In the genomic region with DNA sequence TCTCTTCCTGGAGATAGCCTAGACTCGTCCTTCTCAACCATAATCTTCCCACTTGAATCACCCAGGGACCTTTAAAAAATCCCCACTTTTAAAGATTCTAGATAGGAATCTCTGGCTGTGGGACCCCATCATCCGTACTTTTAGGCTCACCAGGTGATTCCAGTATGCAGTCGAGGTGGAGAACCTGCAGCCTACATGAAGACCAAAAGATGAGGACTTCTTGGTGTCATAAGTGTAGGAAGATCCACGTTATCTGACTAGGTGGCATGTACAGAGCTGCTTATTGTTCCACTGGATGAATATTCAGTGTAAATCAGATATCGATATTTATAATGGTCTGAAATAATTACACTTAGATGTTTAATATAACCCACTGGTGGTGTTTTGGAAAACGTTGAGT, we compare ENCODE assay signal across 10 cellular contexts. TPM values are rescaled to one million over a fixed set of nuclear protein-coding genes. Genes with fewer than 3 reads are reported as not detected.
DNase-seq lines count a peak whose midpoint lies in the region; ATAC-seq, FAIRE-seq and TF ChIP-seq lines count a peak whose summit lies in the region.
"Had no signal": no experiment of that assay in that cellular context is flagged by ENCODE, and none has a peak within 500 bp of the region (broad histone marks: within the 10 kb centered on the region; RNA-seq: fewer than 3 reads in every experiment).

No MANE protein-coding gene starts in this region.

- BruUV-seq in HepG2 (replicated peaks; lab: Mats Ljungman, UMichigan): no TSS peak

- no peak overlapping the region for H3K4me2 ChIP-seq in HepG2 (ENCODE audit: low read depth, low read length)

- no peaks in the 10 kb centered on the region for H3K36me3 ChIP-seq in liver (ENCODE audit: control insufficient read depth in 4 of 4, insufficient read depth in 3 of 4, low read depth in 1 of 4, low read length in 3 of 4)
- no peaks in the 10 kb centered on the region for H3K36me3 ChIP-seq in HepG2 (replicated peaks in 1 of 2; ENCODE audit: control insufficient read depth in 1 of 2, insufficient read depth in 2 of 2, low read length in 2 of 2)
- no peaks in the 10 kb centered on the region for H3K36me3 ChIP-seq in mucosa of descending colon (ENCODE audit: low read depth)
- no peaks in the 10 kb centered on the region for H3K36me3 ChIP-seq in SJCRH30
- H3K36me3 ChIP-seq: BE2C had no signal

- H3K4me3 Mint-ChIP-seq in activated naive CD8-positive, alpha-beta T cell treated with anti-CD3 and anti-CD28 coated beads, Interleukin-2, amount 50 U/mL, for 24 hours: peak overlapping the region; percentile 97
- peak overlapping the region in 9 of 10 donors; percentile 96 to 100 (median 98) for H3K4me3 Mint-ChIP-seq in naive thymus-derived CD8-positive, alpha-beta T cell

- CTCF ChIA-PET in HepG2 (lab: Yijun Ruan, JAX; ENCODE audit: low intra/inter-chr PET ratio, low total read pairs): no interaction called here

- peak overlapping the region in 1 of 2 donors; percentile 68 for H3K9ac ChIP-seq in liver (ENCODE audit: low read depth in 1 of 2, low read length in 2 of 2)
- no peak overlapping the region for H3K9ac ChIP-seq in HepG2 (ENCODE audit: insufficient read depth, low read depth, low read length)

- no peak for TF ChIP-seq EP300 in HepG2 (IDR thresholded peaks at IDR 0.05; ENCODE audit: low read depth in 2 of 2, low read length in 2 of 2)
- TF ChIP-seq EP300 in HepG2 (CRISPR knock-in tag; IDR thresholded peaks at IDR 0.05; ENCODE audit: borderline replicate concordance): no peak

- TF ChIP-seq POLR2A in HepG2 (IDR thresholded peaks at IDR 0.05; ENCODE audit: insufficient read depth in 1 of 2, low read depth in 2 of 2, low read length in 2 of 2): no peak

- H3K4me3 ChIP-seq in liver (ENCODE audit: low read depth in 1 of 3, low read length in 3 of 3) (peak overlapping the region in 1 of 3 donors; percentile 16), HepG2 (replicated peaks in 1 of 3; ENCODE audit: insufficient read depth in 1 of 3, low read depth in 2 of 3, low read length in 3 of 3) (no peak overlapping the region), mucosa of descending colon (no peak overlapping the region), SJCRH30 (no peak overlapping the region)

- H3K27me3 Mint-ChIP-seq in activated naive CD8-positive, alpha-beta T cell treated with anti-CD3 and anti-CD28 coated beads, Interleukin-2, amount 50 U/mL, for 24 hours: no peaks in the 10 kb centered on the region
- H3K27me3 Mint-ChIP-seq in naive thymus-derived CD8-positive, alpha-beta T cell: no peaks in the 10 kb centered on the region

- H3K4me1 ChIP-seq in liver (ENCODE audit: control insufficient read depth in 4 of 4, insufficient read depth in 4 of 4, low read length in 3 of 4) (peaks cover 9 to 21% (median 14%) of the 10 kb centered on the region in 4 donors), HepG2 (ENCODE audit: insufficient read depth, low read length) (no peaks in the 10 kb centered on the region), mucosa of descending colon (ENCODE audit: low read depth) (peaks cover 13% of the 10 kb centered on the region), SJCRH30 (no peaks in the 10 kb centered on the region)
- H3K4me1 ChIP-seq: BE2C had no signal

- FAIRE-seq in HepG2 (lab: Jason Lieb, UNC): no peak

- peaks cover 53% of the 10 kb centered on the region for H3K4me1 Mint-ChIP-seq in activated naive CD8-positive, alpha-beta T cell treated with anti-CD3 and anti-CD28 coated beads, Interleukin-2, amount 50 U/mL, for 24 hours
- peaks cover 28 to 55% (median 46%) of the 10 kb centered on the region in 4 donors for H3K4me1 Mint-ChIP-seq in naive thymus-derived CD8-positive, alpha-beta T cell

- TF ChIP-seq CTCF in liver (IDR thresholded peaks at IDR 0.05; ENCODE audit: low read depth, low read length, missing input control) (no peak), HepG2 (CRISPR knock-in tag; IDR thresholded peaks at IDR 0.05) (no peak), mucosa of descending colon (IDR thresholded peaks at IDR 0.05) (no peak)

- peaks cover 56% of the 10 kb centered on the region for H3K36me3 Mint-ChIP-seq in activated naive CD8-positive, alpha-beta T cell treated with anti-CD3 and anti-CD28 coated beads, Interleukin-2, amount 50 U/mL, for 24 hours (ENCODE audit: low read depth)
- H3K36me3 Mint-ChIP-seq in naive thymus-derived CD8-positive, alpha-beta T cell: peaks cover 14 to 34% (median 29%) of the 10 kb centered on the region in 3 donors

- DNase-seq in HepG2 (ENCODE audit: low spot score) (no peak), mucosa of descending colon (no peak), DMS114 treated with DMSO at 0.1 percent for 48 hours (lab: John Stamatoyannopoulos, UW; ENCODE audit: unreplicated experiment) (no peak), SHP77 treated with DMSO at 0.1 percent for 48 hours (lab: John Stamatoyannopoulos, UW) (no peak), SJCRH30 (no peak)
- no peak for DNase-seq in activated naive CD8-positive, alpha-beta T cell treated with anti-CD3 and anti-CD28 coated beads, Interleukin-2, amount 50 U/mL, for 24 hours
- DNase-seq in naive thymus-derived CD8-positive, alpha-beta T cell: no peak
- DNase-seq: BE2C, NCI-H2171 treated with DMSO at 0.1 percent for 48 hours had no signal

- peak overlapping the region; percentile 9 to 27 for H3K27ac ChIP-seq in liver (ENCODE audit: low read depth in 1 of 2, low read length in 2 of 2)
- no peak overlapping the region for H3K27ac ChIP-seq in HepG2 (ENCODE audit: extremely low read length, insufficient read depth, low read length)
- H3K27ac ChIP-seq in SJCRH30: no peak overlapping the region

- ATAC-seq in HepG2 (no peak), mucosa of descending colon (no peak)
- no peak for ATAC-seq in activated naive CD8-positive, alpha-beta T cell treated with anti-CD3 and anti-CD28 coated beads, Interleukin-2, amount 50 U/mL, for 24 hours
- ATAC-seq in naive thymus-derived CD8-positive, alpha-beta T cell: no peak

- H3K9me3 Mint-ChIP-seq in activated naive CD8-positive, alpha-beta T cell treated with anti-CD3 and anti-CD28 coated beads, Interleukin-2, amount 50 U/mL, for 24 hours: no peaks in the 10 kb centered on the region
- H3K9me3 Mint-ChIP-seq in naive thymus-derived CD8-positive, alpha-beta T cell: no peaks in the 10 kb centered on the region

- no peaks in the 10 kb centered on the region for H3K27me3 ChIP-seq in liver (ENCODE audit: control insufficient read depth in 4 of 4, insufficient read depth in 4 of 4, low read length in 3 of 4)
- H3K27me3 ChIP-seq in HepG2 (ENCODE audit: control insufficient read depth in 1 of 2, insufficient read depth in 2 of 2, low read length in 2 of 2): peaks cover 0 to 17% of the 10 kb centered on the region in 2 experiments; a peak in 2 of 5 replicates
- no peaks in the 10 kb centered on the region for H3K27me3 ChIP-seq in SJCRH30

- no peaks in the 10 kb centered on the region for H3K79me2 ChIP-seq in HepG2 (ENCODE audit: insufficient read depth, low read length)

- intact Hi-C loops in HepG2 (cut with micrococcal nuclease; ENCODE audit: unreplicated experiment) (no loop called here), mucosa of descending colon (cut with DNase I, micrococcal nuclease) (no loop called here)

- H2AFZ ChIP-seq in HepG2 (ENCODE audit: low read length): no peak overlapping the region

- H4K20me1 ChIP-seq in HepG2 (ENCODE audit: insufficient read depth, low read length): no peaks in the 10 kb centered on the region

- in situ Hi-C loops in HepG2 (cut with HindIII; ENCODE audit: extremely low pct_ligation_motif_present, low pct_unique_long_range_greater_than_20kb): no loop called here

- H3K9me3 ChIP-seq in liver (ENCODE audit: control insufficient read depth in 4 of 4, low read length in 3 of 4) (no peaks in the 10 kb centered on the region), HepG2 (ENCODE audit: low read length) (no peaks in the 10 kb centered on the region), mucosa of descending colon (no peaks in the 10 kb centered on the region), SJCRH30 (replicated peaks) (0 out of 2 replicates have a peak, but pooled peaks cover 3% of the 10 kb centered on the region)
- H3K9me3 ChIP-seq: BE2C had no signal

- 75% methylated on average over 6 of the region's 6 CpGs for WGBS in liver
- 31% methylated on average over 6 of the region's 6 CpGs for WGBS in HepG2 (ENCODE audit: low lambda C conversion rate)

- POLR2A ChIA-PET in HepG2 (lab: Yijun Ruan, JAX): no interaction called here
- POLR2A ChIA-PET in naive thymus-derived CD8-positive, alpha-beta T cell (lab: Charles Lee): interaction anchor here (0.5 to 12.5 kb wide), 9 partner anchors 12 to 131 kb away, joined by 3 to 259 read pairs (median 9); no protein-coding TSS in a partner anchor

- peak overlapping the region; percentile 96 for H3K27ac Mint-ChIP-seq in activated naive CD8-positive, alpha-beta T cell treated with anti-CD3 and anti-CD28 coated beads, Interleukin-2, amount 50 U/mL, for 24 hours
- peak overlapping the region in 9 of 10 donors; percentile 95 to 99 (median 97) for H3K27ac Mint-ChIP-seq in naive thymus-derived CD8-positive, alpha-beta T cell

- TF ChIP-seq RAD21 in liver (IDR thresholded peaks at IDR 0.05) (no peak), HepG2 (CRISPR knock-in tag; IDR thresholded peaks at IDR 0.05) (no peak)

RNA-seq across cellular contexts. Expression of a gene that starts 2.6 kb away (rescaled TPM):
- total RNA-seq in liver (10 to 100 TPM in 1 of 2 donors, 1 to 10 TPM in 1; 9.3 to 13.7 TPM), HepG2 (2016; rRNA removed; fragmentation: Illumina TruSeq; extraction: Trizol) (1.3 and 1.9 TPM in 2 replicates), mucosa of descending colon (10 to 100 TPM; 12.3 to 15.4 (median 14.8) TPM)
- polyA plus RNA-seq in liver (1 to 10 TPM; 3.9 to 4.7 TPM), HepG2 (2011; rRNA removed) (0.47 and 0.48 TPM in 2 replicates)
- 0.40 and 0.44 TPM in 2 replicates for total RNA-seq in HepG2 (2016; cell fraction: cytosol; rRNA removed; fragmentation: Illumina TruSeq; extraction: Trizol; ENCODE audit: low read depth)
- 1.0 and 1.8 TPM in 2 replicates for total RNA-seq in HepG2 (2016; cell fraction: insoluble cytoplasmic fraction; rRNA removed; fragmentation: Illumina TruSeq; extraction: Trizol)
- 0.93 and 1.4 TPM in 2 replicates for total RNA-seq in HepG2 (2016; cell fraction: membrane; rRNA removed; fragmentation: Illumina TruSeq; extraction: Trizol)
- 2.2 and 3.9 TPM in 2 replicates for total RNA-seq in HepG2 (2016; cell fraction: nucleus; rRNA removed; fragmentation: Illumina TruSeq; extraction: Trizol)
- polyA plus RNA-seq in HepG2 (2011; cell fraction: cytosol; rRNA removed): 0.31 and 0.72 TPM in 2 replicates
- polyA plus RNA-seq in HepG2 (2011; cell fraction: nucleus; rRNA removed): 0.48 and 0.74 TPM in 2 replicates
- polyA plus RNA-seq in HepG2 (2012): 0.24 and 1.3 TPM in 2 replicates
- 0.06 and 0.10 TPM in 2 replicates for polyA plus RNA-seq in HepG2 (2016; cell fraction: cytosol; fragmentation: Illumina TruSeq; extraction: Trizol; ENCODE audit: low read depth)
- polyA plus RNA-seq in HepG2 (2016; cell fraction: insoluble cytoplasmic fraction; fragmentation: Illumina TruSeq; extraction: Trizol; ENCODE audit: low read depth): 0.99 and 1.9 TPM in 2 replicates
- 0.19 and 0.48 TPM in 2 replicates for polyA plus RNA-seq in HepG2 (2016; cell fraction: membrane; fragmentation: Illumina TruSeq; extraction: Trizol; ENCODE audit: low read depth)
- 0.91 and 1.4 TPM in 2 replicates for polyA plus RNA-seq in HepG2 (2016; cell fraction: nucleus; fragmentation: Illumina TruSeq; extraction: Trizol; ENCODE audit: insufficient read depth, low read depth)
- polyA minus RNA-seq in HepG2 (2011; rRNA and poly(A)+ RNA removed; ENCODE audit: low replicate concordance): 1.9 and 3.2 TPM in 2 replicates
- 1.7 TPM in 1 of 2 replicates, not detected in the other for polyA minus RNA-seq in HepG2 (2011; cell fraction: cytosol; rRNA and poly(A)+ RNA removed)
- 1.2 and 1.3 TPM in 2 replicates for polyA minus RNA-seq in HepG2 (2011; cell fraction: nucleus; rRNA and poly(A)+ RNA removed)
- 100 to 1,000 TPM; 284 to 306 TPM for total RNA-seq in naive thymus-derived CD8-positive, alpha-beta T cell
- polyA plus RNA-seq in naive thymus-derived CD8-positive, alpha-beta T cell: 100 to 1,000 TPM; 184 to 264 (median 209) TPM
- total RNA-seq in SJCRH30 (2014; rRNA removed; shearing (Covaris generic)): 6.7 and 6.8 TPM in 2 replicates

RNA-seq across cellular contexts. Expression of a gene that starts 42.8 kb away (rescaled TPM):
- total RNA-seq in liver: 1 to 10 TPM; 3.9 to 7.3 TPM
- 1 to 10 TPM; 3.0 to 7.4 TPM for polyA plus RNA-seq in liver
- total RNA-seq in HepG2 (2016; rRNA removed; fragmentation: Illumina TruSeq; extraction: Trizol): not detected in 2 replicates
- not detected in 2 replicates for total RNA-seq in HepG2 (2016; cell fraction: cytosol; rRNA removed; fragmentation: Illumina TruSeq; extraction: Trizol; ENCODE audit: low read depth)
- total RNA-seq in HepG2 (2016; cell fraction: insoluble cytoplasmic fraction; rRNA removed; fragmentation: Illumina TruSeq; extraction: Trizol): not detected in 2 replicates
- not detected in 2 replicates for total RNA-seq in HepG2 (2016; cell fraction: membrane; rRNA removed; fragmentation: Illumina TruSeq; extraction: Trizol)
- total RNA-seq in HepG2 (2016; cell fraction: nucleus; rRNA removed; fragmentation: Illumina TruSeq; extraction: Trizol): not detected in 2 replicates
- not detected in 2 replicates for polyA plus RNA-seq in HepG2 (2011; rRNA removed)
- polyA plus RNA-seq in HepG2 (2011; cell fraction: cytosol; rRNA removed): not detected in 2 replicates
- not detected in 2 replicates for polyA plus RNA-seq in HepG2 (2011; cell fraction: nucleus; rRNA removed)
- polyA plus RNA-seq in HepG2 (2012): not detected in 2 replicates
- not detected in 2 replicates for polyA plus RNA-seq in HepG2 (2016; cell fraction: cytosol; fragmentation: Illumina TruSeq; extraction: Trizol; ENCODE audit: low read depth)
- polyA plus RNA-seq in HepG2 (2016; cell fraction: insoluble cytoplasmic fraction; fragmentation: Illumina TruSeq; extraction: Trizol; ENCODE audit: low read depth): not detected in 2 replicates
- polyA plus RNA-seq in HepG2 (2016; cell fraction: membrane; fragmentation: Illumina TruSeq; extraction: Trizol; ENCODE audit: low read depth): not detected in 2 replicates
- polyA plus RNA-seq in HepG2 (2016; cell fraction: nucleus; fragmentation: Illumina TruSeq; extraction: Trizol; ENCODE audit: insufficient read depth, low read depth): not detected in 2 replicates
- 0.12 TPM in 1 of 2 replicates, not detected in the other for polyA minus RNA-seq in HepG2 (2011; rRNA and poly(A)+ RNA removed; ENCODE audit: low replicate concordance)
- polyA minus RNA-seq in HepG2 (2011; cell fraction: cytosol; rRNA and poly(A)+ RNA removed): not detected in 2 replicates
- polyA minus RNA-seq in HepG2 (2011; cell fraction: nucleus; rRNA and poly(A)+ RNA removed): not detected in 2 replicates
- 1 to 10 TPM; 3.5 to 4.1 TPM for total RNA-seq in naive thymus-derived CD8-positive, alpha-beta T cell
- 1 to 10 TPM; 4.2 to 7.8 (median 6.4) TPM for polyA plus RNA-seq in naive thymus-derived CD8-positive, alpha-beta T cell
- total RNA-seq in mucosa of descending colon: 10 to 100 TPM; 26.2 to 83.8 (median 54.1) TPM
- total RNA-seq in SJCRH30 (2014; rRNA removed; shearing (Covaris generic)): 6.2 and 7.4 TPM in 2 replicates

Comparison
In these comparisons a context has a peak if more than half of its experiments do, and no peak if none do; other contexts are left out.
1. H3K27ac ChIP-seq: peak in liver (2 of 2); none in HepG2 (single experiment) and SJCRH30 (single experiment).
2. RNA of a gene that starts 2.6 kb away (total RNA-seq): 284 to 306 TPM in naive thymus-derived CD8-positive, alpha-beta T cell; 12.3 to 15.4 TPM in mucosa of descending colon, 9.3 to 13.7 TPM in liver, 6.7 to 6.8 TPM in SJCRH30 and 0.40 to 3.9 TPM in HepG2; every median in the first group is over 10 times any median in the second.